Comparison of ENCODE assay signal across 1 cellular context in the genomic region with DNA sequence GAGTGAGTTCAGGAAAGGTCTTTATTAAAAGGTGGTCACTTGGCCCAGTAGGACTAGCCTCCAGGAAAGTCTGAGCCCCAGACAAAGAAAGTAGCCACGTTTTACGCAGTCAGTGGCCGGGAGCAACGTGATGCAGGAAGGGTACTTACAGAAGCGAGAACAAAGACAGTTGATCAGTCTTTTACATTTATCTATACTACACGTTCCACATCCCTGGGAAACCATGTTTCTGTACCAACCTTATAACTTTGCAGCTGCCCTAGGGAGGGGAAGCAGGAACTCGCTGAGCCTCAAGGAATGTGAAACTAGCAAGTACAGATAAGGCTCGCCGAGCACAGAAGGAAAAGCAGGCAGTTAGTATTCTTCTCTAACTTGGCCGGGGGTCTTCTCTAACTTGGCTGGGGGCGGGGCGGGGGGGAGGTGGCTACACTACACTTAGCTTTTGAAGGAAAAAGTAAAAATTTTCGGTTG.
TF ChIP-seq lines count a peak whose summit lies in the region.

No MANE protein-coding gene starts in this region.

TF ChIP-seq in GM12878, 131 proteins besides CTCF, POLR2A, EP300 and RAD21:
- TF ChIP-seq BHLHE40 (IDR thresholded peaks at IDR 0.05; ENCODE audit: borderline replicate concordance in 1 of 2, low read depth in 2 of 2, low read length in 1 of 2) (no peak), BCL11A (IDR thresholded peaks at IDR 0.05; ENCODE audit: low read depth, low read length) (no peak), DPF2 (IDR thresholded peaks at IDR 0.05) (no peak), PAX8 (IDR thresholded peaks at IDR 0.05) (no peak), RB1 (IDR thresholded peaks at IDR 0.05; ENCODE audit: borderline replicate concordance) (no peak), YY1 (IDR thresholded peaks at IDR 0.05; ENCODE audit: low read depth, low read length) (no peak), NRF1 (conservative IDR thresholded peaks at IDR 0.05; ENCODE audit: low read depth, low read length) (no peak), HDAC2 (IDR thresholded peaks at IDR 0.05) (no peak), NFIC (IDR thresholded peaks at IDR 0.05; ENCODE audit: low read depth, low read length) (no peak), RBBP5 (conservative IDR thresholded peaks at IDR 0.05) (no peak), WRNIP1 (IDR thresholded peaks at IDR 0.05; ENCODE audit: borderline replicate concordance, low read depth, low read length) (no peak)
- TF ChIP-seq, protein P1, sequence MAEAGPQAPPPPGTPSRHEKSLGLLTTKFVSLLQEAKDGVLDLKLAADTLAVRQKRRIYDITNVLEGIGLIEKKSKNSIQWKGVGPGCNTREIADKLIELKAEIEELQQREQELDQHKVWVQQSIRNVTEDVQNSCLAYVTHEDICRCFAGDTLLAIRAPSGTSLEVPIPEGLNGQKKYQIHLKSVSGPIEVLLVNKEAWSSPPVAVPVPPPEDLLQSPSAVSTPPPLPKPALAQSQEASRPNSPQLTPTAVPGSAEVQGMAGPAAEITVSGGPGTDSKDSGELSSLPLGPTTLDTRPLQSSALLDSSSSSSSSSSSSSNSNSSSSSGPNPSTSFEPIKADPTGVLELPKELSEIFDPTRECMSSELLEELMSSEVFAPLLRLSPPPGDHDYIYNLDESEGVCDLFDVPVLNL (IDR thresholded peaks at IDR 0.05; ENCODE audit: low read depth, low read length) = no peak
TF ChIP-seq in GM12878: peak in this region for 0.
